ENCODE assay signal across 30 cellular contexts in genomic region chr2:157487271-157487610, GRCh38. TPM values are rescaled to one million over a fixed set of nuclear protein-coding genes. Genes with fewer than 3 reads are reported as not detected.
DNase-seq lines count a peak whose midpoint lies in the region; ATAC-seq and TF ChIP-seq lines count a peak whose summit lies in the region.
"Had no signal": no experiment of that assay in that cellular context is flagged by ENCODE, and none has a peak within 500 bp of the region (broad histone marks: within the 10 kb centered on the region; RNA-seq: fewer than 3 reads in every experiment).

No MANE protein-coding gene starts in this region.

- CTCF ChIA-PET in activated naive CD4-positive, alpha-beta T cell treated with anti-CD3 and anti-CD28 coated beads, Interleukin-2, amount 10 ng/mL, durations not matched to agents 7 days and 5 days (lab: Charles Lee): interaction anchor here (1.3 kb wide), 1 partner anchor 17 kb away, joined by 3 read pairs; no protein-coding TSS in a partner anchor
- CTCF ChIA-PET in T-cell (lab: Charles Lee): interaction anchor here in 1 of 2 donors (0.6 to 0.7 kb wide), 2 partner anchors 169 to 725 kb away, joined by 3 read pairs; no protein-coding TSS in a partner anchor

- intact Hi-C loops in body of pancreas (cut with DNase I): no loop called here
- intact Hi-C loops in prostate gland (cut with DNase I): no loop called here

- H3K27me3 Mint-ChIP-seq in activated naive CD4-positive, alpha-beta T cell treated with anti-CD3 and anti-CD28 coated beads, Interleukin-2, amount 10 ng/mL, durations not matched to agents 7 days and 5 days: no peaks in the 10 kb centered on the region
- H3K27me3 Mint-ChIP-seq in T-cell: no peaks in the 10 kb centered on the region
- H3K27me3 Mint-ChIP-seq in activated naive CD8-positive, alpha-beta T cell treated with anti-CD3 and anti-CD28 coated beads for 36 hours: no peaks in the 10 kb centered on the region
- H3K27me3 Mint-ChIP-seq in stimulated activated naive CD8-positive, alpha-beta T cell treated with anti-CD3 and anti-CD28 coated beads, Interleukin-15, Interleukin-2, amounts not matched to agents 100 ng/mL and 50 ng/mL, for 24 hours: no peaks in the 10 kb centered on the region
- H3K27me3 Mint-ChIP-seq: central memory CD8-positive, alpha-beta T cell had no signal

- no peaks in the 10 kb centered on the region for H3K9me3 Mint-ChIP-seq in activated naive CD4-positive, alpha-beta T cell treated with anti-CD3 and anti-CD28 coated beads, Interleukin-2, amount 10 ng/mL, durations not matched to agents 7 days and 5 days
- no peaks in the 10 kb centered on the region for H3K9me3 Mint-ChIP-seq in T-cell
- peaks cover 3% of the 10 kb centered on the region for H3K9me3 Mint-ChIP-seq in activated naive CD8-positive, alpha-beta T cell treated with anti-CD3 and anti-CD28 coated beads for 36 hours
- no peaks in the 10 kb centered on the region for H3K9me3 Mint-ChIP-seq in stimulated activated naive CD8-positive, alpha-beta T cell treated with anti-CD3 and anti-CD28 coated beads, Interleukin-15, Interleukin-2, amounts not matched to agents 100 ng/mL and 50 ng/mL, for 24 hours
- H3K9me3 Mint-ChIP-seq: central memory CD8-positive, alpha-beta T cell; neural progenitor cell had no signal

- 82 to 86% methylated on average over 1 of the region's 1 CpG for WGBS in body of pancreas, 2 donors
- 90% methylated on average over 1 of the region's 1 CpG for WGBS in prostate gland

- H3K27me3 ChIP-seq in body of pancreas (no peaks in the 10 kb centered on the region), prostate gland (replicated peaks; ENCODE audit: insufficient read depth) (no peaks in the 10 kb centered on the region)
- H3K27me3 ChIP-seq: gastrocnemius medialis, neural progenitor cell, Peyer's patch had no signal

- H3K36me3 ChIP-seq in body of pancreas (replicated peaks in 1 of 2; ENCODE audit: insufficient read depth in 1 of 2, low read depth in 2 of 2) (no peaks in the 10 kb centered on the region), prostate gland (no peaks in the 10 kb centered on the region)
- H3K36me3 ChIP-seq: gastrocnemius medialis, neural progenitor cell, Peyer's patch, thoracic aorta had no signal

- H3K4me3 Mint-ChIP-seq in activated naive CD4-positive, alpha-beta T cell treated with anti-CD3 and anti-CD28 coated beads, Interleukin-2, amount 10 ng/mL, durations not matched to agents 7 days and 5 days: peak overlapping the region; percentile 18
- peak overlapping the region in 1 of 3 donors; percentile 16 for H3K4me3 Mint-ChIP-seq in T-cell
- peak overlapping the region; percentile 52 for H3K4me3 Mint-ChIP-seq in activated naive CD8-positive, alpha-beta T cell treated with anti-CD3 and anti-CD28 coated beads for 36 hours
- peak overlapping the region; percentile 71 for H3K4me3 Mint-ChIP-seq in stimulated activated naive CD8-positive, alpha-beta T cell treated with anti-CD3 and anti-CD28 coated beads, Interleukin-15, Interleukin-2, amounts not matched to agents 100 ng/mL and 50 ng/mL, for 24 hours
- H3K4me3 Mint-ChIP-seq: central memory CD8-positive, alpha-beta T cell; neural progenitor cell had no signal

- H3K4me1 ChIP-seq in body of pancreas: peaks cover 40% of the 10 kb centered on the region
- no peaks in the 10 kb centered on the region for H3K4me1 ChIP-seq in prostate gland (replicated peaks)
- H3K4me1 ChIP-seq: gastrocnemius medialis, Peyer's patch had no signal

- no peak for TF ChIP-seq POLR2A in body of pancreas (IDR thresholded peaks at IDR 0.05)
- TF ChIP-seq POLR2A in prostate gland (IDR thresholded peaks at IDR 0.05): no peak

- H3K4me1 Mint-ChIP-seq in activated naive CD4-positive, alpha-beta T cell treated with anti-CD3 and anti-CD28 coated beads, Interleukin-2, amount 10 ng/mL, durations not matched to agents 7 days and 5 days: peaks cover 77% of the 10 kb centered on the region
- peaks cover 50 to 52% (median 52%) of the 10 kb centered on the region in 3 donors for H3K4me1 Mint-ChIP-seq in T-cell
- H3K4me1 Mint-ChIP-seq in activated naive CD8-positive, alpha-beta T cell treated with anti-CD3 and anti-CD28 coated beads for 36 hours: peaks cover 76% of the 10 kb centered on the region
- H3K4me1 Mint-ChIP-seq in stimulated activated naive CD8-positive, alpha-beta T cell treated with anti-CD3 and anti-CD28 coated beads, Interleukin-15, Interleukin-2, amounts not matched to agents 100 ng/mL and 50 ng/mL, for 24 hours (ENCODE audit: low read depth): peaks cover 96% of the 10 kb centered on the region

- H3K27ac ChIP-seq in body of pancreas: peak overlapping the region in 1 of 4 donors; percentile 56
- no peak overlapping the region for H3K27ac ChIP-seq in prostate gland
- H3K27ac ChIP-seq: C4-2B, gastrocnemius medialis, neural progenitor cell, Peyer's patch, thoracic aorta had no signal

- H3K27ac Mint-ChIP-seq in activated naive CD4-positive, alpha-beta T cell treated with anti-CD3 and anti-CD28 coated beads, Interleukin-2, amount 10 ng/mL, durations not matched to agents 7 days and 5 days: peak overlapping the region; percentile 17
- H3K27ac Mint-ChIP-seq in T-cell: peak overlapping the region; percentile 4 to 39
- peak overlapping the region; percentile 60 for H3K27ac Mint-ChIP-seq in activated naive CD8-positive, alpha-beta T cell treated with anti-CD3 and anti-CD28 coated beads for 36 hours
- peak overlapping the region; percentile 85 for H3K27ac Mint-ChIP-seq in stimulated activated naive CD8-positive, alpha-beta T cell treated with anti-CD3 and anti-CD28 coated beads, Interleukin-15, Interleukin-2, amounts not matched to agents 100 ng/mL and 50 ng/mL, for 24 hours
- H3K27ac Mint-ChIP-seq: neural progenitor cell had no signal

- no peak for TF ChIP-seq CTCF in body of pancreas (IDR thresholded peaks at IDR 0.05)
- no peak for TF ChIP-seq CTCF in prostate gland (IDR thresholded peaks at IDR 0.05)

- no peak for ATAC-seq in T-cell (replicated peaks in 1 of 4)
- ATAC-seq in body of pancreas: no peak
- ATAC-seq: gastrocnemius medialis, HCT116, left cardiac atrium, mucosa of descending colon, sciatic nerve had no signal

- POLR2A ChIA-PET in T-cell (lab: Charles Lee): interaction anchor here in 1 of 2 donors (1.0 kb wide), 1 partner anchor 28 kb away, joined by 4 read pairs; no protein-coding TSS in a partner anchor

- H3K9me3 ChIP-seq in body of pancreas: no peaks in the 10 kb centered on the region
- H3K9me3 ChIP-seq in prostate gland: no peaks in the 10 kb centered on the region
- H3K9me3 ChIP-seq: gastrocnemius medialis, mucosa of descending colon, Peyer's patch, thoracic aorta had no signal

- peaks cover 4% of the 10 kb centered on the region for H3K36me3 Mint-ChIP-seq in activated naive CD4-positive, alpha-beta T cell treated with anti-CD3 and anti-CD28 coated beads, Interleukin-2, amount 10 ng/mL, durations not matched to agents 7 days and 5 days
- no peaks in the 10 kb centered on the region for H3K36me3 Mint-ChIP-seq in T-cell
- peaks cover 11% of the 10 kb centered on the region for H3K36me3 Mint-ChIP-seq in activated naive CD8-positive, alpha-beta T cell treated with anti-CD3 and anti-CD28 coated beads for 36 hours
- no peaks in the 10 kb centered on the region for H3K36me3 Mint-ChIP-seq in stimulated activated naive CD8-positive, alpha-beta T cell treated with anti-CD3 and anti-CD28 coated beads, Interleukin-15, Interleukin-2, amounts not matched to agents 100 ng/mL and 50 ng/mL, for 24 hours (ENCODE audit: low read depth)
- H3K36me3 Mint-ChIP-seq: neural progenitor cell had no signal

- H3K4me3 ChIP-seq in body of pancreas: no peak overlapping the region
- H3K4me3 ChIP-seq in prostate gland: no peak overlapping the region
- H3K4me3 ChIP-seq: gastrocnemius medialis, mucosa of descending colon, neural progenitor cell, Peyer's patch, thoracic aorta had no signal

- no peak for DNase-seq in activated naive CD4-positive, alpha-beta T cell treated with anti-CD3 and anti-CD28 coated beads, Interleukin-2, amount 10 ng/mL, durations not matched to agents 7 days and 5 days
- no peak for DNase-seq in activated naive CD4-positive, alpha-beta T cell (lab: John Stamatoyannopoulos, UW)
- no peak for DNase-seq in T-cell
- no peak for DNase-seq in activated naive CD8-positive, alpha-beta T cell treated with anti-CD3 and anti-CD28 coated beads for 36 hours
- DNase-seq in body of pancreas: no peak
- no peak for DNase-seq in prostate gland (ENCODE audit: low spot score)
- DNase-seq: activated CD4-positive, CD25-positive, alpha-beta regulatory T cell treated with anti-CD3 and anti-CD28 coated beads, Interleukin-2, amount 50 U/mL, for 72 hours; activated gamma-delta T cell treated with Interleukin-2 at 50 U/mL for 16 hours; gastrocnemius medialis; hippocampal formation; KG1; left cardiac atrium; MM.1S; mucosa of descending colon; NCI-H1417; NCI-H2029 treated with DMSO at 0.1 percent for 48 hours; NCI-H526; Peyer's patch; SIG-M5; stimulated activated CD4-positive, alpha-beta T cell treated with anti-CD3 and anti-CD28 coated beads, Interleukin-12 subunit alpha, Interleukin-12 subunit beta, amount 100 ng/mL, for 4 hours; stimulated activated CD4-positive, alpha-beta T cell treated with anti-CD3 and anti-CD28 coated beads, Interleukin-4, amount 100 ng/mL, for 1 hour had no signal

RNA-seq across cellular contexts. Expression of gene CYTIP, which starts 43.4 kb away (rescaled TPM):
- total RNA-seq in T-cell (100 to 1,000 TPM; 264 to 465 (median 273) TPM), body of pancreas (10 to 100 TPM in 1 of 2 donors, 1 to 10 TPM in 1; 5.6 to 10.6 TPM), prostate gland (1 to 10 TPM; 3.3 to 7.4 TPM)
- total RNA-seq in activated naive CD8-positive, alpha-beta T cell treated with anti-CD3 and anti-CD28 coated beads for 36 hours: 100 to 1,000 TPM; 302 to 304 TPM
- total RNA-seq: dermis microvascular lymphatic vessel endothelial cell, lung microvascular endothelial cell had no signal

Comparison
In these comparisons a context has a peak if more than half of its experiments do, and no peak if none do; other contexts are left out.
1. H3K27ac Mint-ChIP-seq: peak in every context shown above with its lines; median percentile 85 in stimulated activated naive CD8-positive, alpha-beta T cell treated with anti-CD3 and anti-CD28 coated beads, Interleukin-15, Interleukin-2, amounts not matched to agents 100 ng/mL and 50 ng/mL, for 24 hours; 60 in activated naive CD8-positive, alpha-beta T cell treated with anti-CD3 and anti-CD28 coated beads for 36 hours; 22 in T-cell; 17 in activated naive CD4-positive, alpha-beta T cell treated with anti-CD3 and anti-CD28 coated beads, Interleukin-2, amount 10 ng/mL, durations not matched to agents 7 days and 5 days.
2. RNA of gene CYTIP, which starts 43.4 kb away (total RNA-seq): 302 to 304 TPM in activated naive CD8-positive, alpha-beta T cell treated with anti-CD3 and anti-CD28 coated beads for 36 hours and 264 to 465 TPM in T-cell; 5.6 to 10.6 TPM in body of pancreas and 3.3 to 7.4 TPM in prostate gland; every median in the first group is over 10 times any median in the second.